ENCODE assay signal across 1 cellular context in the genomic region with DNA sequence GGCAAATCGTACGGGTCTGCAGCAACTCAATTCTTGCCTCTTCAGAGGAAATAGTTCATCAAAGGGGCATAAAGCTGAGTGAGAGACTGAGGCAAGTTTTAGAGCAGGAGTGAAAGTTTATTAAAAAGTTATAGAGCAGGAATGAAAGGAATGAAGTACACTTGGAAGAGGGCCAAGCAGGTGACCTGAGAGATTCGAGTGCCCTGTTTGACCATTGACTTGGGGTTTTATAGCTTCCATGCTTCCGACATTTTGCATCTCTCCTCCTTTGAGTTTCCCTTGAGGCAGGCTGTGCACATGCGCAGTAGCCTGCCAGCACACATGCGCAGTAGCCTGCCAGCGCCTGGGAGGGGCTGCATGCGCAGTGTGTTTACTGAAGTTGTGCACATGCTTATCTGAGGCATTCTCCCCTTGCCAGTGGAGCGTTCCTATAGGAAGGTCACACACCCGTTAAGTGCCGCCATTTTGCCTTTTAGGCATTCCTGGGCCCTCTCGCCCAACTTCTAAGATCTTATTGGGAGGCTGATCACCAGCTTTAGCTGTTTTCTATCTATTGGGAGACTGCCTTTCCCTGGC.
TF ChIP-seq lines count a peak whose summit lies in the region.

No MANE protein-coding gene starts in this region.

TF ChIP-seq in K562, 482 proteins besides CTCF, POLR2A, EP300 and RAD21 (continued from another document and continues in another):
- TF ChIP-seq, protein P1, sequence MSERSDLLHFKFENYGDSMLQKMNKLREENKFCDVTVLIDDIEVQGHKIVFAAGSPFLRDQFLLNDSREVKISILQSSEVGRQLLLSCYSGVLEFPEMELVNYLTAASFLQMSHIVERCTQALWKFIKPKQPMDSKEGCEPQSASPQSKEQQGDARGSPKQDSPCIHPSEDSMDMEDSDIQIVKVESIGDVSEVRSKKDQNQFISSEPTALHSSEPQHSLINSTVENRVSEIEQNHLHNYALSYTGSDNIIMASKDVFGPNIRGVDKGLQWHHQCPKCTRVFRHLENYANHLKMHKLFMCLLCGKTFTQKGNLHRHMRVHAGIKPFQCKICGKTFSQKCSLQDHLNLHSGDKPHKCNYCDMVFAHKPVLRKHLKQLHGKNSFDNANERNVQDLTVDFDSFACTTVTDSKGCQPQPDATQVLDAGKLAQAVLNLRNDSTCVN (CRISPR knock-in tag; IDR thresholded peaks at IDR 0.05): no peak
- TF ChIP-seq RCOR1 (IDR thresholded peaks at IDR 0.05; ENCODE audit: borderline replicate concordance in 1 of 2, low read depth in 2 of 2, low read length in 2 of 2) (no peak), ELF2 (CRISPR knock-in tag; IDR thresholded peaks at IDR 0.05) (no peak), ZNF436 (CRISPR knock-in tag; IDR thresholded peaks at IDR 0.05) (no peak), KDM5B (IDR thresholded peaks at IDR 0.05; ENCODE audit: insufficient replicate concordance, low read depth, low read length) (no peak), ZNF263 (CRISPR knock-in tag; IDR thresholded peaks at IDR 0.05; ENCODE audit: borderline replicate concordance) (no peak), NRF1 (conservative IDR thresholded peaks at IDR 0.05 in 1 of 2, IDR thresholded peaks at IDR 0.05 in 1 of 2) (peak; percentile 91 to 93), ZNF764 (CRISPR knock-in tag; IDR thresholded peaks at IDR 0.05; ENCODE audit: low read depth) (no peak), HDAC3 (IDR thresholded peaks at IDR 0.05; ENCODE audit: borderline replicate concordance, partially characterized antibody) (no peak), EP400 (IDR thresholded peaks at IDR 0.05) (no peak), MYC (IDR thresholded peaks at IDR 0.05; ENCODE audit: low read depth, low read length) (no peak; the same call in 1 of the 2 replicates), MYC (CRISPR knock-in tag; IDR thresholded peaks at IDR 0.05; ENCODE audit: borderline replicate concordance, low read depth) (no peak), SNRNP70 (optimal IDR thresholded peaks at IDR 0.05; ENCODE audit: low read depth, low read length) (no peak), ZNF274 (IDR thresholded peaks at IDR 0.05; ENCODE audit: borderline replicate concordance, low read depth, low read length) (no peak), BCOR (IDR thresholded peaks at IDR 0.05) (no peak), COPS2 (conservative IDR thresholded peaks at IDR 0.05) (no peak), ZNF384 (IDR thresholded peaks at IDR 0.05; ENCODE audit: low read depth, low read length) (no peak), ETV5 (CRISPR knock-in tag; IDR thresholded peaks at IDR 0.05; ENCODE audit: low read depth) (no peak), POLR2G (IDR thresholded peaks at IDR 0.05; ENCODE audit: low read depth, low read length) (no peak), SMAD2 (IDR thresholded peaks at IDR 0.05; ENCODE audit: low read depth, low read length) (no peak), KLF16 (IDR thresholded peaks at IDR 0.05) (no peak), YBX1 (IDR thresholded peaks at IDR 0.05) (no peak), PTTG1 (tag; IDR thresholded peaks at IDR 0.05; ENCODE audit: low read depth) (no peak), ZNF23 (CRISPR knock-in tag; IDR thresholded peaks at IDR 0.05) (no peak), ZNF507 (tag; conservative IDR thresholded peaks at IDR 0.05) (no peak), ZNF766 (CRISPR knock-in tag; conservative IDR thresholded peaks at IDR 0.05) (no peak), EWSR1 (IDR thresholded peaks at IDR 0.05; ENCODE audit: borderline replicate concordance, low read depth, partially characterized antibody) (no peak)
- TF ChIP-seq, protein P2, sequence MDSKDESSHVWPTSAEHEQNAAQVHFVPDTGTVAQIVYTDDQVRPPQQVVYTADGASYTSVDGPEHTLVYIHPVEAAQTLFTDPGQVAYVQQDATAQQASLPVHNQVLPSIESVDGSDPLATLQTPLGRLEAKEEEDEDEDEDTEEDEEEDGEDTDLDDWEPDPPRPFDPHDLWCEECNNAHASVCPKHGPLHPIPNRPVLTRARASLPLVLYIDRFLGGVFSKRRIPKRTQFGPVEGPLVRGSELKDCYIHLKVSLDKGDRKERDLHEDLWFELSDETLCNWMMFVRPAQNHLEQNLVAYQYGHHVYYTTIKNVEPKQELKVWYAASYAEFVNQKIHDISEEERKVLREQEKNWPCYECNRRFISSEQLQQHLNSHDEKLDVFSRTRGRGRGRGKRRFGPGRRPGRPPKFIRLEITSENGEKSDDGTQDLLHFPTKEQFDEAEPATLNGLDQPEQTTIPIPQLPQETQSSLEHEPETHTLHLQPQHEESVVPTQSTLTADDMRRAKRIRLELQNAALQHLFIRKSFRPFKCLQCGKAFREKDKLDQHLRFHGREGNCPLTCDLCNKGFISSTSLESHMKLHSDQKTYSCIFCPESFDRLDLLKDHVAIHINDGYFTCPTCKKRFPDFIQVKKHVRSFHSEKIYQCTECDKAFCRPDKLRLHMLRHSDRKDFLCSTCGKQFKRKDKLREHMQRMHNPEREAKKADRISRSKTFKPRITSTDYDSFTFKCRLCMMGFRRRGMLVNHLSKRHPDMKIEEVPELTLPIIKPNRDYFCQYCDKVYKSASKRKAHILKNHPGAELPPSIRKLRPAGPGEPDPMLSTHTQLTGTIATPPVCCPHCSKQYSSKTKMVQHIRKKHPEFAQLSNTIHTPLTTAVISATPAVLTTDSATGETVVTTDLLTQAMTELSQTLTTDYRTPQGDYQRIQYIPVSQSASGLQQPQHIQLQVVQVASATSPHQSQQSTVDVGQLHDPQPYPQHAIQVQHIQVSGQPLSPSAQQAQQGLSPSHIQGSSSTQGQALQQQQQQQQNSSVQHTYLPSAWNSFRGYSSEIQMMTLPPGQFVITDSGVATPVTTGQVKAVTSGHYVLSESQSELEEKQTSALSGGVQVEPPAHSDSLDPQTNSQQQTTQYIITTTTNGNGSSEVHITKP (IDR thresholded peaks at IDR 0.05; ENCODE audit: partially characterized antibody): peak; percentile 20
- TF ChIP-seq, protein P3, sequence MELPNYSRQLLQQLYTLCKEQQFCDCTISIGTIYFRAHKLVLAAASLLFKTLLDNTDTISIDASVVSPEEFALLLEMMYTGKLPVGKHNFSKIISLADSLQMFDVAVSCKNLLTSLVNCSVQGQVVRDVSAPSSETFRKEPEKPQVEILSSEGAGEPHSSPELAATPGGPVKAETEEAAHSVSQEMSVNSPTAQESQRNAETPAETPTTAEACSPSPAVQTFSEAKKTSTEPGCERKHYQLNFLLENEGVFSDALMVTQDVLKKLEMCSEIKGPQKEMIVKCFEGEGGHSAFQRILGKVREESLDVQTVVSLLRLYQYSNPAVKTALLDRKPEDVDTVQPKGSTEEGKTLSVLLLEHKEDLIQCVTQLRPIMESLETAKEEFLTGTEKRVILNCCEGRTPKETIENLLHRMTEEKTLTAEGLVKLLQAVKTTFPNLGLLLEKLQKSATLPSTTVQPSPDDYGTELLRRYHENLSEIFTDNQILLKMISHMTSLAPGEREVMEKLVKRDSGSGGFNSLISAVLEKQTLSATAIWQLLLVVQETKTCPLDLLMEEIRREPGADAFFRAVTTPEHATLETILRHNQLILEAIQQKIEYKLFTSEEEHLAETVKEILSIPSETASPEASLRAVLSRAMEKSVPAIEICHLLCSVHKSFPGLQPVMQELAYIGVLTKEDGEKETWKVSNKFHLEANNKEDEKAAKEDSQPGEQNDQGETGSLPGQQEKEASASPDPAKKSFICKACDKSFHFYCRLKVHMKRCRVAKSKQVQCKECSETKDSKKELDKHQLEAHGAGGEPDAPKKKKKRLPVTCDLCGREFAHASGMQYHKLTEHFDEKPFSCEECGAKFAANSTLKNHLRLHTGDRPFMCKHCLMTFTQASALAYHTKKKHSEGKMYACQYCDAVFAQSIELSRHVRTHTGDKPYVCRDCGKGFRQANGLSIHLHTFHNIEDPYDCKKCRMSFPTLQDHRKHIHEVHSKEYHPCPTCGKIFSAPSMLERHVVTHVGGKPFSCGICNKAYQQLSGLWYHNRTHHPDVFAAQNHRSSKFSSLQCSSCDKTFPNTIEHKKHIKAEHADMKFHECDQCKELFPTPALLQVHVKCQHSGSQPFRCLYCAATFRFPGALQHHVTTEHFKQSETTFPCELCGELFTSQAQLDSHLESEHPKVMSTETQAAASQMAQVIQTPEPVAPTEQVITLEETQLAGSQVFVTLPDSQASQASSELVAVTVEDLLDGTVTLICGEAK (IDR thresholded peaks at IDR 0.05): no peak
- TF ChIP-seq, protein P3 (CRISPR knock-in tag; IDR thresholded peaks at IDR 0.05): no peak
- TF ChIP-seq, protein P4, sequence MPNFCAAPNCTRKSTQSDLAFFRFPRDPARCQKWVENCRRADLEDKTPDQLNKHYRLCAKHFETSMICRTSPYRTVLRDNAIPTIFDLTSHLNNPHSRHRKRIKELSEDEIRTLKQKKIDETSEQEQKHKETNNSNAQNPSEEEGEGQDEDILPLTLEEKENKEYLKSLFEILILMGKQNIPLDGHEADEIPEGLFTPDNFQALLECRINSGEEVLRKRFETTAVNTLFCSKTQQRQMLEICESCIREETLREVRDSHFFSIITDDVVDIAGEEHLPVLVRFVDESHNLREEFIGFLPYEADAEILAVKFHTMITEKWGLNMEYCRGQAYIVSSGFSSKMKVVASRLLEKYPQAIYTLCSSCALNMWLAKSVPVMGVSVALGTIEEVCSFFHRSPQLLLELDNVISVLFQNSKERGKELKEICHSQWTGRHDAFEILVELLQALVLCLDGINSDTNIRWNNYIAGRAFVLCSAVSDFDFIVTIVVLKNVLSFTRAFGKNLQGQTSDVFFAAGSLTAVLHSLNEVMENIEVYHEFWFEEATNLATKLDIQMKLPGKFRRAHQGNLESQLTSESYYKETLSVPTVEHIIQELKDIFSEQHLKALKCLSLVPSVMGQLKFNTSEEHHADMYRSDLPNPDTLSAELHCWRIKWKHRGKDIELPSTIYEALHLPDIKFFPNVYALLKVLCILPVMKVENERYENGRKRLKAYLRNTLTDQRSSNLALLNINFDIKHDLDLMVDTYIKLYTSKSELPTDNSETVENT (CRISPR knock-in tag; IDR thresholded peaks at IDR 0.05): no peak
- TF ChIP-seq, protein P5, sequence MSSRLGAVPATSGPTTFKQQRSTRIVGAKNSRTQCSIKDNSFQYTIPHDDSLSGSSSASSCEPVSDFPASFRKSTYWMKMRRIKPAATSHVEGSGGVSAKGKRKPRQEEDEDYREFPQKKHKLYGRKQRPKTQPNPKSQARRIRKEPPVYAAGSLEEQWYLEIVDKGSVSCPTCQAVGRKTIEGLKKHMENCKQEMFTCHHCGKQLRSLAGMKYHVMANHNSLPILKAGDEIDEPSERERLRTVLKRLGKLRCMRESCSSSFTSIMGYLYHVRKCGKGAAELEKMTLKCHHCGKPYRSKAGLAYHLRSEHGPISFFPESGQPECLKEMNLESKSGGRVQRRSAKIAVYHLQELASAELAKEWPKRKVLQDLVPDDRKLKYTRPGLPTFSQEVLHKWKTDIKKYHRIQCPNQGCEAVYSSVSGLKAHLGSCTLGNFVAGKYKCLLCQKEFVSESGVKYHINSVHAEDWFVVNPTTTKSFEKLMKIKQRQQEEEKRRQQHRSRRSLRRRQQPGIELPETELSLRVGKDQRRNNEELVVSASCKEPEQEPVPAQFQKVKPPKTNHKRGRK (tag; IDR thresholded peaks at IDR 0.05): no peak
- TF ChIP-seq, protein P6, sequence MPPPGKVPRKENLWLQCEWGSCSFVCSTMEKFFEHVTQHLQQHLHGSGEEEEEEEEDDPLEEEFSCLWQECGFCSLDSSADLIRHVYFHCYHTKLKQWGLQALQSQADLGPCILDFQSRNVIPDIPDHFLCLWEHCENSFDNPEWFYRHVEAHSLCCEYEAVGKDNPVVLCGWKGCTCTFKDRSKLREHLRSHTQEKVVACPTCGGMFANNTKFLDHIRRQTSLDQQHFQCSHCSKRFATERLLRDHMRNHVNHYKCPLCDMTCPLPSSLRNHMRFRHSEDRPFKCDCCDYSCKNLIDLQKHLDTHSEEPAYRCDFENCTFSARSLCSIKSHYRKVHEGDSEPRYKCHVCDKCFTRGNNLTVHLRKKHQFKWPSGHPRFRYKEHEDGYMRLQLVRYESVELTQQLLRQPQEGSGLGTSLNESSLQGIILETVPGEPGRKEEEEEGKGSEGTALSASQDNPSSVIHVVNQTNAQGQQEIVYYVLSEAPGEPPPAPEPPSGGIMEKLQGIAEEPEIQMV (tag; conservative IDR thresholded peaks at IDR 0.05; ENCODE audit: low read depth): no peak
- TF ChIP-seq, protein P7, sequence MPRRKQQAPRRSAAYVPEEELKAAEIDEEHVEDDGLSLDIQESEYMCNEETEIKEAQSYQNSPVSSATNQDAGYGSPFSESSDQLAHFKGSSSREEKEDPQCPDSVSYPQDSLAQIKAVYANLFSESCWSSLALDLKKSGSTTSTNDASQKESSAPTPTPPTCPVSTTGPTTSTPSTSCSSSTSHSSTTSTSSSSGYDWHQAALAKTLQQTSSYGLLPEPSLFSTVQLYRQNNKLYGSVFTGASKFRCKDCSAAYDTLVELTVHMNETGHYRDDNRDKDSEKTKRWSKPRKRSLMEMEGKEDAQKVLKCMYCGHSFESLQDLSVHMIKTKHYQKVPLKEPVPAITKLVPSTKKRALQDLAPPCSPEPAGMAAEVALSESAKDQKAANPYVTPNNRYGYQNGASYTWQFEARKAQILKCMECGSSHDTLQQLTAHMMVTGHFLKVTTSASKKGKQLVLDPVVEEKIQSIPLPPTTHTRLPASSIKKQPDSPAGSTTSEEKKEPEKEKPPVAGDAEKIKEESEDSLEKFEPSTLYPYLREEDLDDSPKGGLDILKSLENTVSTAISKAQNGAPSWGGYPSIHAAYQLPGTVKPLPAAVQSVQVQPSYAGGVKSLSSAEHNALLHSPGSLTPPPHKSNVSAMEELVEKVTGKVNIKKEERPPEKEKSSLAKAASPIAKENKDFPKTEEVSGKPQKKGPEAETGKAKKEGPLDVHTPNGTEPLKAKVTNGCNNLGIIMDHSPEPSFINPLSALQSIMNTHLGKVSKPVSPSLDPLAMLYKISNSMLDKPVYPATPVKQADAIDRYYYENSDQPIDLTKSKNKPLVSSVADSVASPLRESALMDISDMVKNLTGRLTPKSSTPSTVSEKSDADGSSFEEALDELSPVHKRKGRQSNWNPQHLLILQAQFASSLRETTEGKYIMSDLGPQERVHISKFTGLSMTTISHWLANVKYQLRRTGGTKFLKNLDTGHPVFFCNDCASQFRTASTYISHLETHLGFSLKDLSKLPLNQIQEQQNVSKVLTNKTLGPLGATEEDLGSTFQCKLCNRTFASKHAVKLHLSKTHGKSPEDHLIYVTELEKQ (CRISPR knock-in tag; IDR thresholded peaks at IDR 0.05): no peak
